In genomic region chr2:74846481-74846880, GRCh38 we compare ENCODE assay signal across 14 cellular contexts. TPM values are rescaled to one million over a fixed set of nuclear protein-coding genes. Genes with fewer than 3 reads are reported as not detected.
A peak's percentile ranks its signal among the peaks of the same experiment; 100 is the strongest.
DNase-seq lines count a peak whose midpoint lies in the region; ATAC-seq and TF ChIP-seq lines count a peak whose summit lies in the region.
"Had no signal": no experiment of that assay in that cellular context is flagged by ENCODE, and none has a peak within 500 bp of the region (broad histone marks: within the 10 kb centered on the region; RNA-seq: fewer than 3 reads in every experiment).

No MANE protein-coding gene starts in this region.

- no peaks in the 10 kb centered on the region for H3K9me2 ChIP-seq in PC-3 (replicated peaks; ENCODE audit: low read length)

- H3K4me1 Mint-ChIP-seq in activated naive CD8-positive, alpha-beta T cell (ENCODE audit: low read depth) = peaks cover 98% of the 10 kb centered on the region
- peaks cover 90% of the 10 kb centered on the region for H3K4me1 Mint-ChIP-seq in activated naive CD8-positive, alpha-beta T cell treated with anti-CD3 and anti-CD28 coated beads for 36 hours

- no peaks in the 10 kb centered on the region for H3K9me3 ChIP-seq in PC-3 (ENCODE audit: low read length)
- H3K9me3 ChIP-seq in suprapubic skin = no peaks in the 10 kb centered on the region
- no peaks in the 10 kb centered on the region for H3K9me3 ChIP-seq in Peyer's patch
- H3K9me3 ChIP-seq: colonic mucosa, vagina had no signal

- H4K20me1 ChIP-seq in PC-3 (ENCODE audit: low read length) = 0 out of 2 replicates have a peak, but pooled peaks cover under 1% of the 10 kb centered on the region

- H3K79me2 ChIP-seq in PC-3 (ENCODE audit: low read length) = peaks cover 92% of the 10 kb centered on the region

- peaks cover 5% of the 10 kb centered on the region for H3K36me3 Mint-ChIP-seq in activated naive CD8-positive, alpha-beta T cell
- H3K36me3 Mint-ChIP-seq in activated naive CD8-positive, alpha-beta T cell treated with anti-CD3 and anti-CD28 coated beads for 36 hours = peaks cover 49% of the 10 kb centered on the region

- 97% methylated on average over 2 of the region's 2 CpGs for WGBS in suprapubic skin

- intact Hi-C loops in PC-3 (cut with micrococcal nuclease) = loop anchor here (1.0 kb wide), 1 partner anchor 10 kb away; no protein-coding TSS in a partner anchor

- no peak overlapping the region for H3K27ac Mint-ChIP-seq in activated naive CD8-positive, alpha-beta T cell
- no peak overlapping the region for H3K27ac Mint-ChIP-seq in activated naive CD8-positive, alpha-beta T cell treated with anti-CD3 and anti-CD28 coated beads for 36 hours
- H3K27ac Mint-ChIP-seq: memory B cell had no signal

- POLR2A ChIA-PET in PC-3 (lab: Charles Lee; ENCODE audit: unreplicated experiment) = no interaction called here

- peak overlapping the region; percentile 56 for H3K4me3 Mint-ChIP-seq in activated naive CD8-positive, alpha-beta T cell
- no peak overlapping the region for H3K4me3 Mint-ChIP-seq in activated naive CD8-positive, alpha-beta T cell treated with anti-CD3 and anti-CD28 coated beads for 36 hours
- H3K4me3 Mint-ChIP-seq: memory B cell had no signal

- TF ChIP-seq POLR2A in suprapubic skin (IDR thresholded peaks at IDR 0.05) = no peak
- TF ChIP-seq POLR2A in Peyer's patch (IDR thresholded peaks at IDR 0.05) = no peak

- H3K27me3 ChIP-seq in PC-3 (ENCODE audit: low read length) (no peaks in the 10 kb centered on the region), foreskin keratinocyte (no peaks in the 10 kb centered on the region), suprapubic skin (no peaks in the 10 kb centered on the region), Peyer's patch (no peaks in the 10 kb centered on the region)
- H3K27me3 ChIP-seq: colonic mucosa, vagina had no signal

- H3K4me3 ChIP-seq in PC-3 (ENCODE audit: low read length) (peak overlapping the region; percentile 43; the same call in 1 of the 2 replicates), suprapubic skin (no peak overlapping the region), Peyer's patch (no peak overlapping the region)
- H3K4me3 ChIP-seq: colonic mucosa, vagina had no signal

- H3K27ac ChIP-seq in PC-3 (ENCODE audit: low read length) = peak overlapping the region; percentile 99
- peak overlapping the region; percentile 80 for H3K27ac ChIP-seq in foreskin keratinocyte
- H3K27ac ChIP-seq in suprapubic skin = peak overlapping the region; percentile 75
- H3K27ac ChIP-seq in Peyer's patch = peak overlapping the region in 2 of 4 donors; percentile 86 to 90

- H3F3A ChIP-seq in PC-3 (ENCODE audit: low read length, unreplicated experiment) = peaks cover 29% of the 10 kb centered on the region

- peak overlapping the region; percentile 82 for H3K9ac ChIP-seq in PC-3 (ENCODE audit: low read length)

- no peak for DNase-seq in activated naive CD8-positive, alpha-beta T cell treated with anti-CD3 and anti-CD28 coated beads for 36 hours
- DNase-seq in PC-3 (no peak), foreskin keratinocyte (no peak), suprapubic skin (ENCODE audit: low spot score in 2 of 2) (no peak), left lobe of liver (ENCODE audit: low spot score) (no peak), Ammon's horn (ENCODE audit: low spot score) (no peak), Peyer's patch (no peak)
- DNase-seq: AML-193, colonic mucosa, NCI-H1092, posterior cingulate gyrus had no signal

- no TSS peak for BruUV-seq in PC-3 (replicated peaks; lab: Mats Ljungman, UMichigan)

- peak overlapping the region; percentile 79 for H3K4me2 ChIP-seq in PC-3 (ENCODE audit: low read length)

- CTCF ChIA-PET in PC-3 (lab: Charles Lee) = no interaction called here

- H3K36me3 ChIP-seq in PC-3 (ENCODE audit: low read depth, low read length) = no peaks in the 10 kb centered on the region
- no peaks in the 10 kb centered on the region for H3K36me3 ChIP-seq in suprapubic skin
- no peaks in the 10 kb centered on the region for H3K36me3 ChIP-seq in Peyer's patch
- H3K36me3 ChIP-seq: colonic mucosa, vagina had no signal

- no peaks in the 10 kb centered on the region for H3K27me3 Mint-ChIP-seq in activated naive CD8-positive, alpha-beta T cell
- H3K27me3 Mint-ChIP-seq in activated naive CD8-positive, alpha-beta T cell treated with anti-CD3 and anti-CD28 coated beads for 36 hours = no peaks in the 10 kb centered on the region
- H3K27me3 Mint-ChIP-seq: memory B cell had no signal

- H3K4me1 ChIP-seq in PC-3 (ENCODE audit: insufficient read depth, low read length) (peaks cover 98% of the 10 kb centered on the region), foreskin keratinocyte (peaks cover 68% of the 10 kb centered on the region), suprapubic skin (peaks cover 79% of the 10 kb centered on the region), Peyer's patch (peaks cover 13 to 72% (median 18%) of the 10 kb centered on the region in 4 donors)

- ATAC-seq in PC-3 (no peak), foreskin keratinocyte (no peak), left lobe of liver (no peak)

- H3K9me3 Mint-ChIP-seq in activated naive CD8-positive, alpha-beta T cell (ENCODE audit: low read depth) = no peaks in the 10 kb centered on the region
- no peaks in the 10 kb centered on the region for H3K9me3 Mint-ChIP-seq in activated naive CD8-positive, alpha-beta T cell treated with anti-CD3 and anti-CD28 coated beads for 36 hours
- H3K9me3 Mint-ChIP-seq: memory B cell had no signal

- no peak for TF ChIP-seq EP300 in suprapubic skin (IDR thresholded peaks at IDR 0.05)

- no peak overlapping the region for H2AFZ ChIP-seq in PC-3 (ENCODE audit: low read length)

- TF ChIP-seq CTCF in PC-3 (conservative IDR thresholded peaks at IDR 0.05; ENCODE audit: low read depth, low read length) = no peak
- no peak for TF ChIP-seq CTCF in foreskin keratinocyte (conservative IDR thresholded peaks at IDR 0.05)
- TF ChIP-seq CTCF in suprapubic skin (IDR thresholded peaks at IDR 0.05) = no peak
- TF ChIP-seq CTCF in Peyer's patch (IDR thresholded peaks at IDR 0.05) = no peak

RNA-seq across cellular contexts. Expression of gene HK2, which starts 12.6 kb away (rescaled TPM):
- 100 to 1,000 TPM; 101 to 102 TPM for total RNA-seq in activated naive CD8-positive, alpha-beta T cell treated with anti-CD3 and anti-CD28 coated beads for 36 hours
- total RNA-seq in PC-3 (2014; rRNA removed) = 43.8 and 55.2 TPM in 2 replicates
- total RNA-seq in foreskin keratinocyte = 16.1 and 24.9 TPM in 2 replicates
- 4.5 and 7.7 TPM in 2 replicates for polyA plus RNA-seq in foreskin keratinocyte
- 10 to 100 TPM in 3 of 4 donors, 1 to 10 TPM in 1; 9.3 to 24.4 (median 15.1) TPM for total RNA-seq in suprapubic skin
- total RNA-seq in left lobe of liver = 1.3 TPM
- total RNA-seq in Peyer's patch = 10 to 100 TPM in 3 of 4 donors, 1 to 10 TPM in 1; 9.9 to 39.9 (median 24.8) TPM
